12 cellular contexts compared by ENCODE assay signal in the genomic region with DNA sequence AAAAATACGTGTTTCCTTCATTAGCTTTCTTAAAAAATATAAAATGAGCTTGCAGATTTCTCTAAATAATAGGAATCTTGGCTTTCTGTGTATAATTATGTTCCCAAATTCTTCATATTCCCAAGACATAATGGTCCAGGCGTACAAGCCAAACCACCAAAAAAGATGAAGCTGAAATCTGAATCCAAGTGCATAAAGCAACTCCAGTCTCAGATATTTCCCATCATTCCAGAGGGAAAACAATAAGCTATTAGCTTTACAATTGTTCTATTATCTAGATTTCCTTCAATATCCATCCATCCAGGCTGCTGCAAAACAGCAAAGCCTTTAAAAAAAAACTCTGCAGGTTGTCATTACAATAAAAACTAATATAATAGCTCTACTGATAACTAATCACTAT.
"Had no signal": no experiment of that assay in that cellular context is flagged by ENCODE, and none has a peak within 500 bp of the region (broad histone marks: within the 10 kb centered on the region; RNA-seq: fewer than 3 reads in every experiment).

No MANE protein-coding gene starts in this region.

- H3K4me3 ChIP-seq: skin epidermis, upper lobe of left lung had no signal

- H3K27me3 ChIP-seq: upper lobe of left lung had no signal

- ATAC-seq: activated CD4-positive, alpha-beta T cell treated with anti-CD3 and anti-CD28 coated beads for 36 hours; activated CD8-positive, alpha-beta T cell treated with anti-CD3 and anti-CD28 coated beads for 36 hours; activated naive CD8-positive, alpha-beta T cell treated with anti-CD3 and anti-CD28 coated beads, Interleukin-2, amount 50 U/mL, for 24 hours; T-cell had no signal

- H3K27ac ChIP-seq: VCaP had no signal

- DNase-seq: activated CD4-positive, alpha-beta T cell treated with anti-CD3 and anti-CD28 coated beads for 36 hours; activated CD8-positive, alpha-beta memory T cell treated with anti-CD3 and anti-CD28 coated beads, Interleukin-2, amount 50 U/mL, for 48 hours; activated CD8-positive, alpha-beta T cell treated with anti-CD3 and anti-CD28 coated beads for 36 hours; activated naive CD4-positive, alpha-beta T cell treated with Interleukin-2 at 50 U/mL for 16 hours; activated naive CD8-positive, alpha-beta T cell treated with anti-CD3 and anti-CD28 coated beads, Interleukin-2, amount 50 U/mL, for 24 hours; central memory CD4-positive, alpha-beta T cell; cortex of kidney; effector memory CD4-positive, alpha-beta T cell; T-cell; upper lobe of left lung had no signal

- H3K36me3 ChIP-seq: upper lobe of left lung had no signal

- H3K9me3 ChIP-seq: upper lobe of left lung had no signal
